Comparison of ENCODE assay signal across 2 cellular contexts in genomic region chr17:1275205-1275961, GRCh38.
A peak's percentile ranks its signal among the peaks of the same experiment; 100 is the strongest.
TF ChIP-seq lines count a peak whose summit lies in the region.

No MANE protein-coding gene starts in this region.

TF ChIP-seq in GM12891, 5 proteins besides CTCF, POLR2A, EP300 and RAD21:
- TF ChIP-seq POU2F2 (IDR thresholded peaks at IDR 0.05; ENCODE audit: low read depth, low read length) (no peak), PAX5 (IDR thresholded peaks at IDR 0.05; ENCODE audit: insufficient read depth, low read length, severe bottlenecking) (no peak), TAF1 (IDR thresholded peaks at IDR 0.05; ENCODE audit: low read depth, low read length) (no peak), SPI1 (IDR thresholded peaks at IDR 0.05; ENCODE audit: low read depth, low read length) (no peak), POLR2AphosphoS5 (IDR thresholded peaks at IDR 0.05; ENCODE audit: low read depth, low read length) (no peak)

TF ChIP-seq in GM12878, 131 proteins besides CTCF, POLR2A, EP300 and RAD21:
- no peak for TF ChIP-seq NR2C2 (IDR thresholded peaks at IDR 0.05; ENCODE audit: borderline replicate concordance, control insufficient read depth, insufficient read length, low read depth)
- no peak for TF ChIP-seq PAX5 (IDR thresholded peaks at IDR 0.05; ENCODE audit: borderline replicate concordance, low read depth, low read length)
- no peak for TF ChIP-seq TCF7 (IDR thresholded peaks at IDR 0.05; ENCODE audit: borderline replicate concordance)
- TF ChIP-seq BCL3 (IDR thresholded peaks at IDR 0.05; ENCODE audit: borderline replicate concordance, insufficient read depth, low read depth, low read length, poor library complexity, severe bottlenecking), result peak; percentile 59
- peak; percentile 64 for TF ChIP-seq PBX3 (IDR thresholded peaks at IDR 0.05; ENCODE audit: insufficient replicate concordance, low read depth, low read length)
- no peak for TF ChIP-seq CHD1 (IDR thresholded peaks at IDR 0.05; ENCODE audit: low read depth, low read length)
- no peak for TF ChIP-seq SP1 (IDR thresholded peaks at IDR 0.05; ENCODE audit: low read depth, low read length)
- 0 out of 2 replicates have a peak, but pooled peaks have one; percentile 18 for TF ChIP-seq TCF3 (IDR thresholded peaks at IDR 0.05; ENCODE audit: borderline replicate concordance, insufficient read depth, low read depth, low read length)
